ENCODE assay signal across 26 cellular contexts in genomic region chr18:58898427-58898826, GRCh38. TPM values are rescaled to one million over a fixed set of nuclear protein-coding genes. Genes with fewer than 3 reads are reported as not detected.
DNase-seq lines count a peak whose midpoint lies in the region; ATAC-seq, FAIRE-seq and TF ChIP-seq lines count a peak whose summit lies in the region.
"Had no signal": no experiment of that assay in that cellular context is flagged by ENCODE, and none has a peak within 500 bp of the region (broad histone marks: within the 10 kb centered on the region; RNA-seq: fewer than 3 reads in every experiment).

No MANE protein-coding gene starts in this region.

- H2BK120ac ChIP-seq in trophoblast cell (ENCODE audit: insufficient read depth, low read length, poor library complexity) = peak overlapping the region; percentile 71

- TF ChIP-seq CTCF in brain (conservative IDR thresholded peaks at IDR 0.05) (no peak), PC-9 (conservative IDR thresholded peaks at IDR 0.05) (no peak)

- H2AFZ ChIP-seq in trophoblast cell (ENCODE audit: insufficient read depth, low read length, poor library complexity) = no peak overlapping the region
- H2AFZ ChIP-seq in PC-9 = no peak overlapping the region

- CTCF ChIA-PET in PC-9 (lab: Charles Lee) = no interaction called here

- H4K20me1 ChIP-seq in PC-9 (ENCODE audit: insufficient read depth) = no peaks in the 10 kb centered on the region

- peak overlapping the region; percentile 88 for H4K91ac ChIP-seq in trophoblast cell (ENCODE audit: low read depth, low read length)

- H3K4me2 ChIP-seq in trophoblast cell (ENCODE audit: low read length) (no peak overlapping the region), PC-9 (no peak overlapping the region)
- H3K4me2 ChIP-seq: BLaER1 had no signal

- peak overlapping the region in 3 of 5 experiments; percentile 10 to 75 (median 51) for H3K27ac Mint-ChIP-seq in brain
- H3K27ac Mint-ChIP-seq: activated CD4-positive, alpha-beta memory T cell treated with anti-CD3 and anti-CD28 coated beads for 36 hours; T-helper 17 cell had no signal

- peak overlapping the region; percentile 77 for H3K18ac ChIP-seq in trophoblast cell (ENCODE audit: low read length)

- peak overlapping the region; percentile 16 for H3K4ac ChIP-seq in trophoblast cell (ENCODE audit: low read depth, low read length)

- no peak for FAIRE-seq in GM19239 (lab: Jason Lieb, UNC)

- no peak overlapping the region for H3K23ac ChIP-seq in trophoblast cell (ENCODE audit: low read length)

- H2BK5ac ChIP-seq in trophoblast cell (ENCODE audit: low read depth, low read length, poor library complexity) = peak overlapping the region; percentile 63

- H2AK5ac ChIP-seq in trophoblast cell (ENCODE audit: low read length) = peak overlapping the region; percentile 78

- peaks cover 63% of the 10 kb centered on the region for H3K4me1 Mint-ChIP-seq in brain

- H3K9ac ChIP-seq in trophoblast cell (ENCODE audit: low read length) = no peak overlapping the region
- H3K9ac ChIP-seq: BLaER1 had no signal

- H3K36me3 Mint-ChIP-seq in brain = peaks cover 80% of the 10 kb centered on the region
- H3K36me3 Mint-ChIP-seq: activated CD4-positive, alpha-beta memory T cell treated with anti-CD3 and anti-CD28 coated beads for 36 hours had no signal

- H3K27me3 Mint-ChIP-seq in brain = no peaks in the 10 kb centered on the region
- H3K27me3 Mint-ChIP-seq: activated CD4-positive, alpha-beta memory T cell treated with anti-CD3 and anti-CD28 coated beads for 36 hours had no signal

- H3K9me3 ChIP-seq in trophoblast cell (ENCODE audit: insufficient read depth, low read depth, low read length) (no peaks in the 10 kb centered on the region), PC-9 (ENCODE audit: insufficient read depth, low read depth) (no peaks in the 10 kb centered on the region)
- H3K9me3 ChIP-seq: BLaER1, Caco-2, spleen had no signal

- intact Hi-C loops in PC-9 (cut with micrococcal nuclease; ENCODE audit: unreplicated experiment) = no loop called here

- no peaks in the 10 kb centered on the region for H3K9me2 ChIP-seq in PC-9 (ENCODE audit: insufficient read depth)

- no peak overlapping the region for H3K4me3 Mint-ChIP-seq in brain
- H3K4me3 Mint-ChIP-seq: activated CD4-positive, alpha-beta memory T cell treated with anti-CD3 and anti-CD28 coated beads for 36 hours; nephron; T-helper 17 cell had no signal

- no peaks in the 10 kb centered on the region for H3K27me3 ChIP-seq in trophoblast cell (ENCODE audit: insufficient read depth, low read length)
- no peaks in the 10 kb centered on the region for H3K27me3 ChIP-seq in PC-9 (ENCODE audit: insufficient read depth, low read depth)
- H3K27me3 ChIP-seq: spleen had no signal

- ATAC-seq in HG03439 (IDR thresholded peaks at IDR 0.05; ENCODE audit: unreplicated experiment) = no peak
- ATAC-seq: left colon, T-helper 17 cell had no signal

- peaks cover 0 to 2% (median 0%) of the 10 kb centered on the region in 5 experiments for H3K9me3 Mint-ChIP-seq in brain
- H3K9me3 Mint-ChIP-seq: activated CD4-positive, alpha-beta memory T cell treated with anti-CD3 and anti-CD28 coated beads for 36 hours; nephron had no signal

- H3K4me1 ChIP-seq in trophoblast cell (ENCODE audit: control insufficient read depth in 1 of 2, insufficient read depth in 2 of 2, low read length in 2 of 2) (peaks cover 25 to 40% of the 10 kb centered on the region in 2 experiments), PC-9 (replicated peaks; ENCODE audit: insufficient read depth) (no peaks in the 10 kb centered on the region)
- H3K4me1 ChIP-seq: Caco-2 had no signal

- H3K79me2 ChIP-seq in trophoblast cell (ENCODE audit: control insufficient read depth, insufficient read depth, low read length, poor library complexity) (peaks cover 16% of the 10 kb centered on the region), PC-9 (ENCODE audit: low read depth) (no peaks in the 10 kb centered on the region)

- POLR2A ChIA-PET in PC-9 (lab: Charles Lee; ENCODE audit: unreplicated experiment) = no interaction called here

- DNase-seq in G401 (ENCODE audit: low spot score) (peak; percentile 66), NCI-H2107 treated with DMSO at 0.1 percent for 48 hours (lab: John Stamatoyannopoulos, UW; ENCODE audit: unreplicated experiment) (peak; percentile 42), trophoblast cell (no peak), PC-9 (no peak), GM19239 (ENCODE audit: insufficient read length, low spot score) (no peak)
- no peak for DNase-seq in activated CD4-positive, alpha-beta T cell treated with anti-CD3 and anti-CD28 coated beads, Interleukin-2, amount 50 U/mL, for 1 hour
- DNase-seq: activated CD4-positive, alpha-beta memory T cell treated with anti-CD3 and anti-CD28 coated beads for 36 hours; activated naive CD4-positive, alpha-beta T cell; amygdala; Caco-2; central memory CD4-positive, alpha-beta T cell; DND-41; effector CD8-positive, alpha-beta T cell; HCEC 1CT; left colon; NCI-H1092 treated with DMSO at 0.1 percent for 48 hours; NCI-H2081 treated with DMSO at 0.1 percent for 48 hours; OCI-M1; SIG-M5; spleen; substantia nigra; T-helper 17 cell had no signal

- H3K79me1 ChIP-seq in trophoblast cell (ENCODE audit: low read length) = peaks cover 38% of the 10 kb centered on the region

- peak overlapping the region; percentile 67 for H4K8ac ChIP-seq in trophoblast cell (ENCODE audit: low read depth, low read length)

- WGBS in trophoblast cell (ENCODE audit: extremely low coverage, insufficient coverage, insufficient read length) = no CpG with 5 or more reads among the region's 7 CpGs

- H3F3A ChIP-seq in PC-9 (ENCODE audit: insufficient read depth, low read depth) = no peaks in the 10 kb centered on the region

- peak overlapping the region; percentile 41 for H2BK12ac ChIP-seq in trophoblast cell (ENCODE audit: low read length)

- no peak overlapping the region for H4K12ac ChIP-seq in trophoblast cell (ENCODE audit: low read depth, low read length)

- H3K14ac ChIP-seq in trophoblast cell (ENCODE audit: low read length) = peak overlapping the region; percentile 88

- H3K36me3 ChIP-seq in trophoblast cell (ENCODE audit: control insufficient read depth in 1 of 2, insufficient read depth in 2 of 2, low read length in 2 of 2) = peaks cover 12 to 21% of the 10 kb centered on the region in 2 experiments
- no peaks in the 10 kb centered on the region for H3K36me3 ChIP-seq in PC-9 (ENCODE audit: low read depth)
- H3K36me3 ChIP-seq: BLaER1 had no signal

- BruUV-seq in PC-9 (replicated peaks; lab: Mats Ljungman, UMichigan) = no TSS peak

- peak overlapping the region; percentile 11 for H3K27ac ChIP-seq in trophoblast cell (ENCODE audit: low read depth, low read length)
- H3K27ac ChIP-seq in PC-9 = no peak overlapping the region
- H3K27ac ChIP-seq: BLaER1, spleen had no signal

- in situ Hi-C loops in G401 (cut with HindIII; ENCODE audit: low sequenced_read_pairs) = no loop called here

- H3K4me3 ChIP-seq in trophoblast cell (ENCODE audit: low read depth, low read length) (no peak overlapping the region), PC-9 (no peak overlapping the region)
- H3K4me3 ChIP-seq: BLaER1, spleen had no signal

RNA-seq across cellular contexts. Expression of gene ZNF532, which starts 33.8 kb away (rescaled TPM):
- total RNA-seq in G401 (2014; rRNA removed; shearing (Covaris generic)) = 19.5 and 21.9 TPM in 2 replicates
- 51.6 TPM for polyA plus RNA-seq in brain (ENCODE audit: insufficient read depth, low read depth, low replicate concordance)
- 95.4 and 96.7 TPM in 2 replicates for polyA plus RNA-seq in trophoblast cell (2013)
- total RNA-seq in PC-9 (2021) = 19.1 and 21.1 TPM in 2 replicates

Comparison
In these comparisons a context has a peak if more than half of its experiments do, and no peak if none do; other contexts are left out.
1. DNase-seq: peak in G401 (single experiment) and NCI-H2107 treated with DMSO at 0.1 percent for 48 hours (single experiment); none in trophoblast cell (0 of 2), PC-9 (0 of 2), GM19239 (single experiment) and activated CD4-positive, alpha-beta T cell treated with anti-CD3 and anti-CD28 coated beads, Interleukin-2, amount 50 U/mL, for 1 hour (single experiment).